Comparison of ENCODE assay signal across 11 cellular contexts in the genomic region with DNA sequence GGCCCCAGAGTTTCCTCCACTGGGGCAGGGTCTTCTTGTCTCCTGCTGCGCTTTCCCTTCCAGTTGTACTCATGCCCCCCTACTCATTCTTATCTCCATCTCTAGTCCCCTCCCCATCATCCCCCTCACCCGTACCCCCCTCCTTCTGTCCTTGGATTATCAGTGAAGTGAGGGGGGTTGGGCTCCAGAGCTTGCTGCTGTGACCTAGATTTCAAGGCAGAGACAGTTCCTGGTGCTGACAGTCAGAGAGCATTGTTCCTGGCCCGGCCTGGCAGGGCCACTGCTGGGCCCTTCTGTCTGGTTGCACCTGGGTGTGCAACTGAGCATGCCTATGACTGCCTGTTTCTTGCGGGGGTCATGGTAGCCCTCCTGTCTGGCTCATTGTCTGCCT. TPM values are rescaled to one million over a fixed set of nuclear protein-coding genes. Genes with fewer than 3 reads are reported as not detected.
A peak's percentile ranks its signal among the peaks of the same experiment; 100 is the strongest.
DNase-seq lines count a peak whose midpoint lies in the region; ATAC-seq and TF ChIP-seq lines count a peak whose summit lies in the region.
"Had no signal": no experiment of that assay in that cellular context is flagged by ENCODE, and none has a peak within 500 bp of the region (broad histone marks: within the 10 kb centered on the region; RNA-seq: fewer than 3 reads in every experiment).

No MANE protein-coding gene starts in this region.

- H3K9me3 Mint-ChIP-seq in CD8-positive, alpha-beta memory T cell, result no peaks in the 10 kb centered on the region
- H3K9me3 Mint-ChIP-seq: T-helper 1 cell treated with Interleukin-12 subunit alpha and Interleukin-12 subunit beta and Interleukin-4 antibody, amounts not matched to agents 30 μg/mL and 1 μg/mL, for 36 hours had no signal

- peak overlapping the region in 1 of 7 donors; percentile 1 for H3K4me3 Mint-ChIP-seq in CD8-positive, alpha-beta memory T cell
- H3K4me3 Mint-ChIP-seq: T-helper 1 cell treated with Interleukin-12 subunit alpha and Interleukin-12 subunit beta and Interleukin-4 antibody, amounts not matched to agents 30 μg/mL and 1 μg/mL, for 36 hours had no signal

- no peaks in the 10 kb centered on the region for H3K9me3 ChIP-seq in CD8-positive, alpha-beta memory T cell (ENCODE audit: low read length)
- H3K9me3 ChIP-seq in adrenal gland (replicated peaks in 1 of 3) (no peaks in the 10 kb centered on the region), heart right ventricle (no peaks in the 10 kb centered on the region)

- no peaks in the 10 kb centered on the region for H3K27me3 Mint-ChIP-seq in CD8-positive, alpha-beta memory T cell

- intact Hi-C loops in adrenal gland (cut with DNase I), result loop anchor here in 1 of 2 donors (5.0 kb wide), 1 partner anchor 48 kb away; no protein-coding TSS in a partner anchor
- intact Hi-C loops in heart right ventricle (cut with DNase I), result loop anchor here in 2 of 10 donors (5.0 to 10.0 kb wide), 3 partner anchors 53 to 107 kb away; partner anchors contain the start of gene DCAF8 (in 1 of the 2)
- intact Hi-C loops in posterior cingulate gyrus (cut with DNase I), result loop anchor here (5.0 kb wide), 1 partner anchor 43 kb away; no protein-coding TSS in a partner anchor

- no peak for TF ChIP-seq POLR2A in adrenal gland (IDR thresholded peaks at IDR 0.05)

- H3K36me3 ChIP-seq in CD8-positive, alpha-beta memory T cell (ENCODE audit: insufficient read depth, low read length), result peaks cover 15% of the 10 kb centered on the region
- peaks cover 0 to 39% of the 10 kb centered on the region in 2 donors for H3K36me3 ChIP-seq in adrenal gland (replicated peaks in 1 of 2)
- peaks cover 0 to 81% (median 35%) of the 10 kb centered on the region in 9 donors for H3K36me3 ChIP-seq in heart right ventricle

- TF ChIP-seq CTCF in adrenal gland (IDR thresholded peaks at IDR 0.05), result no peak
- TF ChIP-seq CTCF in heart right ventricle (IDR thresholded peaks at IDR 0.05), result no peak

- no peaks in the 10 kb centered on the region for H3K27me3 ChIP-seq in CD8-positive, alpha-beta memory T cell (ENCODE audit: insufficient read depth, low read length, poor library complexity, severe bottlenecking)
- H3K27me3 ChIP-seq in adrenal gland (no peaks in the 10 kb centered on the region), heart right ventricle (no peaks in the 10 kb centered on the region)

- WGBS in adrenal gland, 4 donors, result 23 to 34% (median 31%) methylated on average over 3 to 4 of the region's 4 CpGs
- WGBS in heart right ventricle, 2 donors, result 27 to 31% methylated on average over 4 of the region's 4 CpGs

- peaks cover 0 to 47% (median 7%) of the 10 kb centered on the region in 3 donors for H3K36me3 Mint-ChIP-seq in CD8-positive, alpha-beta memory T cell

- CTCF ChIA-PET in CD8-positive, alpha-beta memory T cell (lab: Charles Lee), result interaction anchor here (1.5 kb wide), 1 partner anchor 16 kb away, joined by 4 read pairs; no protein-coding TSS in a partner anchor

- H3K4me1 Mint-ChIP-seq in CD8-positive, alpha-beta memory T cell, result peaks cover 34 to 46% (median 40%) of the 10 kb centered on the region in 3 donors

- DNase-seq in CD8-positive, alpha-beta memory T cell, result no peak
- DNase-seq in adrenal gland (peak; percentile 60 to 90 (median 73)), heart right ventricle (peak; percentile 64 to 76), posterior cingulate gyrus (peak in 6 of 10 donors; percentile 43 to 85 (median 55)), NOMO-1 treated with dmso at 0.1 percent for 144 hours (lab: John Stamatoyannopoulos, UW; ENCODE audit: unreplicated experiment) (no peak), NCI-H128 (lab: John Stamatoyannopoulos, UW; ENCODE audit: unreplicated experiment) (no peak), DMS 273 (lab: John Stamatoyannopoulos, UW; ENCODE audit: unreplicated experiment) (no peak)

- H3K27ac Mint-ChIP-seq in CD8-positive, alpha-beta memory T cell, result peak overlapping the region in 7 of 8 donors; percentile 2 to 92 (median 79)

- no peak overlapping the region for H3K27ac ChIP-seq in CD8-positive, alpha-beta memory T cell (ENCODE audit: low read depth, low read length)
- H3K27ac ChIP-seq in adrenal gland (peak overlapping the region in 4 of 5 donors; percentile 0 to 94 (median 46)), heart right ventricle (peak overlapping the region in 9 of 10 donors; percentile 35 to 98 (median 96))

- POLR2A ChIA-PET in CD8-positive, alpha-beta memory T cell (lab: Charles Lee), result no interaction called here

- no peak overlapping the region for H3K4me3 ChIP-seq in CD8-positive, alpha-beta memory T cell (ENCODE audit: low read length)
- no peak overlapping the region for H3K4me3 ChIP-seq in adrenal gland
- H3K4me3 ChIP-seq in heart right ventricle, result no peak overlapping the region
- H3K4me3 ChIP-seq: skin epidermis had no signal

- H3K4me1 ChIP-seq in CD8-positive, alpha-beta memory T cell (ENCODE audit: insufficient read depth, low read length), result peaks cover 9% of the 10 kb centered on the region
- peaks cover 19 to 55% of the 10 kb centered on the region in 2 donors for H3K4me1 ChIP-seq in adrenal gland (replicated peaks in 1 of 2)
- H3K4me1 ChIP-seq in heart right ventricle, result peaks cover 43 to 66% (median 59%) of the 10 kb centered on the region in 9 donors

- ATAC-seq in heart right ventricle, result peak; percentile 16 to 83 (median 66)
- ATAC-seq in HG03196 (IDR thresholded peaks at IDR 0.05; ENCODE audit: unreplicated experiment), result no peak

RNA-seq across cellular contexts. Expression of gene PEA15, which starts 4.5 kb away (rescaled TPM):
- 10 to 100 TPM; 77.4 to 81.4 TPM for total RNA-seq in CD8-positive, alpha-beta memory T cell
- 9.1 TPM for polyA plus RNA-seq in CD8-positive, alpha-beta memory T cell
- total RNA-seq in adrenal gland, result 100 to 1,000 TPM in 3 of 8 donors, 10 to 100 TPM in 5; 40.6 to 163 (median 90.0) TPM
- polyA plus RNA-seq in adrenal gland, result 100 to 1,000 TPM; 120 to 445 (median 162) TPM
- total RNA-seq in heart right ventricle, result 100 to 1,000 TPM; 213 to 451 (median 271) TPM
- 100 to 1,000 TPM; 244 to 536 TPM for polyA plus RNA-seq in heart right ventricle

RNA-seq across cellular contexts. Expression of gene CASQ1, which starts 19.3 kb away (rescaled TPM):
- total RNA-seq in CD8-positive, alpha-beta memory T cell, result not detected
- polyA plus RNA-seq in CD8-positive, alpha-beta memory T cell, result not detected
- total RNA-seq in adrenal gland (1 to 10 TPM in 1 of 8 donors, under 1 TPM in 1, not detected in 6; 0.11 to 1.6 TPM), heart right ventricle (10 to 100 TPM; 17.5 to 68.9 (median 45.4) TPM)
- polyA plus RNA-seq in adrenal gland (under 1 TPM in 2 of 3 donors, not detected in 1; 0.16 to 0.17 TPM), heart right ventricle (10 to 100 TPM; 27.4 to 39.3 TPM)
- total RNA-seq: Daoy had no signal

RNA-seq across cellular contexts. Expression of gene DCAF8, which starts 52.7 kb away (rescaled TPM):
- total RNA-seq in CD8-positive, alpha-beta memory T cell, result 10 to 100 TPM; 95.6 to 97.0 TPM
- polyA plus RNA-seq in CD8-positive, alpha-beta memory T cell, result 54.2 TPM
- total RNA-seq in adrenal gland (100 to 1,000 TPM in 6 of 8 donors, 10 to 100 TPM in 2; 64.3 to 162 (median 127) TPM), heart right ventricle (100 to 1,000 TPM; 122 to 171 (median 154) TPM)
- polyA plus RNA-seq in adrenal gland (100 to 1,000 TPM in 2 of 3 donors, 10 to 100 TPM in 1; 78.9 to 140 (median 124) TPM), heart right ventricle (100 to 1,000 TPM in 1 of 2 donors, 10 to 100 TPM in 1; 47.1 to 101 TPM)

RNA-seq across cellular contexts. Expression of gene ATP1A4, which starts 58.2 kb away (rescaled TPM):
- not detected for total RNA-seq in CD8-positive, alpha-beta memory T cell
- polyA plus RNA-seq in CD8-positive, alpha-beta memory T cell, result not detected
- under 1 TPM in 2 of 8 donors, not detected in 6; 0.46 to 0.96 TPM for total RNA-seq in adrenal gland
- polyA plus RNA-seq in adrenal gland, result under 1 TPM in 1 of 3 donors, not detected in 2; 0.17 TPM
- total RNA-seq in heart right ventricle, result 1 to 10 TPM in 1 of 10 donors, under 1 TPM in 4, not detected in 5; 0.14 to 1.5 (median 0.50) TPM
- polyA plus RNA-seq in heart right ventricle, result under 1 TPM; 0.04 to 0.29 TPM
- total RNA-seq: Daoy had no signal

Comparison
In these comparisons a context has a peak if more than half of its experiments do, and no peak if none do; other contexts are left out.
1. DNase-seq: peak in adrenal gland (7 of 7), heart right ventricle (2 of 2) and posterior cingulate gyrus (6 of 10); none in CD8-positive, alpha-beta memory T cell (0 of 5), NOMO-1 treated with dmso at 0.1 percent for 144 hours (single experiment), NCI-H128 (single experiment) and DMS 273 (single experiment).
2. RNA of gene CASQ1, which starts 19.3 kb away (total RNA-seq): 17.5 to 68.9 TPM in heart right ventricle; 0.11 to 1.6 TPM in adrenal gland and not detected in CD8-positive, alpha-beta memory T cell; every median in the first group is over 4 times any median in the second.